Comparison of ENCODE assay signal across 8 cellular contexts in genomic region chr22:17972385-17973181, GRCh38. TPM values are rescaled to one million over a fixed set of nuclear protein-coding genes. Genes with fewer than 3 reads are reported as not detected.
DNase-seq lines count a peak whose midpoint lies in the region; ATAC-seq and TF ChIP-seq lines count a peak whose summit lies in the region.

No MANE protein-coding gene starts in this region.

- H3K27ac Mint-ChIP-seq in chondrocyte (ENCODE audit: unreplicated experiment): peak overlapping the region; percentile 65
- peak overlapping the region; percentile 51 for H3K27ac Mint-ChIP-seq in type B pancreatic cell

- TF ChIP-seq CTCF in chondrocyte (IDR thresholded peaks at IDR 0.05): no peak
- TF ChIP-seq CTCF in type B pancreatic cell (conservative IDR thresholded peaks at IDR 0.05): no peak

- ATAC-seq in GM21381 (IDR thresholded peaks at IDR 0.05; ENCODE audit: unreplicated experiment): no peak

- peaks cover 2% of the 10 kb centered on the region for H3K36me3 Mint-ChIP-seq in chondrocyte (ENCODE audit: low read depth)
- peaks cover 8% of the 10 kb centered on the region for H3K36me3 Mint-ChIP-seq in type B pancreatic cell

- H3K27me3 Mint-ChIP-seq in chondrocyte (ENCODE audit: low read depth) (no peaks in the 10 kb centered on the region), type B pancreatic cell (no peaks in the 10 kb centered on the region)

- DNase-seq in NCI-H2029 (lab: John Stamatoyannopoulos, UW): peak; percentile 20
- DNase-seq in NCI-H2029 treated with DMSO at 0.1 percent for 48 hours (lab: John Stamatoyannopoulos, UW): no peak
- DNase-seq in chondrocyte (ENCODE audit: low spot score): no peak
- DNase-seq in left kidney (ENCODE audit: low read depth, low spot score): peak; percentile 62
- DNase-seq in type B pancreatic cell (ENCODE audit: extremely low spot score, unreplicated experiment): no peak
- DNase-seq in cortex of kidney (lab: John Stamatoyannopoulos, UW): no peak
- no peak for DNase-seq in NCI-H345 treated with DMSO at 0.1 percent for 48 hours (lab: John Stamatoyannopoulos, UW; ENCODE audit: unreplicated experiment)

- no peak overlapping the region for H3K4me3 Mint-ChIP-seq in chondrocyte (ENCODE audit: unreplicated experiment)
- no peak overlapping the region for H3K4me3 Mint-ChIP-seq in type B pancreatic cell

- H3K4me1 Mint-ChIP-seq in chondrocyte (ENCODE audit: low read depth): peaks cover 56% of the 10 kb centered on the region
- peaks cover 34% of the 10 kb centered on the region for H3K4me1 Mint-ChIP-seq in type B pancreatic cell (ENCODE audit: unreplicated experiment)

- H3K9me3 Mint-ChIP-seq in chondrocyte (ENCODE audit: low read depth): no peaks in the 10 kb centered on the region
- no peaks in the 10 kb centered on the region for H3K9me3 Mint-ChIP-seq in type B pancreatic cell

RNA-seq across cellular contexts. Expression of gene MICAL3, which starts 51.8 kb away (rescaled TPM):
- total RNA-seq in chondrocyte (49.6 to 74.4 TPM (median 68.2 TPM) in 3 replicates), type B pancreatic cell (ENCODE audit: low replicate concordance) (36.4 and 56.4 TPM in 2 replicates)

Comparison
In these comparisons a context has a peak if more than half of its experiments do, and no peak if none do; other contexts are left out.
1. DNase-seq: peak in NCI-H2029 (single experiment) and left kidney (single experiment); none in NCI-H2029 treated with DMSO at 0.1 percent for 48 hours (single experiment), chondrocyte (single experiment), type B pancreatic cell (single experiment), cortex of kidney (single experiment) and NCI-H345 treated with DMSO at 0.1 percent for 48 hours (single experiment).